ENCODE assay signal across 22 cellular contexts in genomic region chr5:172933238-172933637, GRCh38. TPM values are rescaled to one million over a fixed set of nuclear protein-coding genes. Genes with fewer than 3 reads are reported as not detected.
DNase-seq lines count a peak whose midpoint lies in the region; ATAC-seq, FAIRE-seq and TF ChIP-seq lines count a peak whose summit lies in the region.
"Had no signal": no experiment of that assay in that cellular context is flagged by ENCODE, and none has a peak within 500 bp of the region (broad histone marks: within the 10 kb centered on the region; RNA-seq: fewer than 3 reads in every experiment).

No MANE protein-coding gene starts in this region.

- H3K4me1 Mint-ChIP-seq in astrocyte (ENCODE audit: low read depth, unreplicated experiment) = peaks cover 25% of the 10 kb centered on the region

- H4K20me1 ChIP-seq in HepG2 (ENCODE audit: insufficient read depth, low read length) = no peaks in the 10 kb centered on the region
- H4K20me1 ChIP-seq in astrocyte (ENCODE audit: insufficient read depth, low read length) = no peaks in the 10 kb centered on the region

- CTCF ChIA-PET in HepG2 (lab: Yijun Ruan, JAX; ENCODE audit: low intra/inter-chr PET ratio, low total read pairs) = interaction anchor here (1.4 to 2.7 kb wide), 2 partner anchors 219 to 227 kb away, joined by 6 to 66 read pairs; no protein-coding TSS in a partner anchor

- ATAC-seq in HepG2 = no peak
- ATAC-seq in right lobe of liver = no peak
- ATAC-seq in upper lobe of right lung = no peak
- ATAC-seq in activated CD4-positive, CD25-positive, alpha-beta regulatory T cell treated with anti-CD3 and anti-CD28 coated beads, Interleukin-2, amount 50 U/mL, for 24 hours = no peak

- H3K79me2 ChIP-seq in HepG2 (ENCODE audit: insufficient read depth, low read length) = no peaks in the 10 kb centered on the region
- peaks cover 4% of the 10 kb centered on the region for H3K79me2 ChIP-seq in astrocyte (ENCODE audit: insufficient read depth, low read length)

- H2AFZ ChIP-seq in HepG2 (ENCODE audit: low read length) (no peak overlapping the region), astrocyte (ENCODE audit: low read depth, low read length) (no peak overlapping the region), mesenchymal stem cell (ENCODE audit: low read depth, low read length) (no peak overlapping the region)

- H2BK5ac ChIP-seq in mesenchymal stem cell (ENCODE audit: low read depth, low read length, poor library complexity, severe bottlenecking) = no peak overlapping the region

- peaks cover 16% of the 10 kb centered on the region for H3K36me3 Mint-ChIP-seq in astrocyte (ENCODE audit: low read depth, unreplicated experiment)

- H3K27ac ChIP-seq in HepG2 (ENCODE audit: extremely low read length, insufficient read depth, low read length) (no peak overlapping the region), right lobe of liver (no peak overlapping the region), astrocyte (ENCODE audit: low read depth, low read length) (peak overlapping the region; percentile 97), mesenchymal stem cell (ENCODE audit: low read length, poor library complexity, severe bottlenecking) (no peak overlapping the region), upper lobe of right lung (peak overlapping the region; percentile 74)
- H3K27ac ChIP-seq: 22Rv1 had no signal

- no peak overlapping the region for H2BK12ac ChIP-seq in mesenchymal stem cell (ENCODE audit: low read length in 2 of 2)

- H3K27me3 ChIP-seq in HepG2 (ENCODE audit: control insufficient read depth in 1 of 2, insufficient read depth in 2 of 2, low read length in 2 of 2) (no peaks in the 10 kb centered on the region), right lobe of liver (no peaks in the 10 kb centered on the region), astrocyte (ENCODE audit: insufficient read depth, low read length) (no peaks in the 10 kb centered on the region), mesenchymal stem cell (ENCODE audit: control insufficient read depth in 1 of 2, insufficient read depth in 1 of 2, low read length in 2 of 2) (no peaks in the 10 kb centered on the region), upper lobe of right lung (no peaks in the 10 kb centered on the region)

- peak overlapping the region; percentile 78 for H3K27ac Mint-ChIP-seq in astrocyte (ENCODE audit: unreplicated experiment)

- FAIRE-seq in HepG2 (lab: Jason Lieb, UNC) (no peak), astrocyte (lab: Jason Lieb, UNC) (no peak)
- FAIRE-seq: D721Med had no signal

- H3K4me3 ChIP-seq in HepG2 (replicated peaks in 1 of 3; ENCODE audit: insufficient read depth in 1 of 3, low read depth in 2 of 3, low read length in 3 of 3) (no peak overlapping the region), right lobe of liver (no peak overlapping the region), astrocyte (ENCODE audit: insufficient read depth, low read depth, low read length) (no peak overlapping the region), mesenchymal stem cell (ENCODE audit: insufficient read depth in 1 of 2, low read depth in 1 of 2, low read length in 2 of 2) (no peak overlapping the region), upper lobe of right lung (no peak overlapping the region), foreskin fibroblast (ENCODE audit: low read depth in 1 of 2, low read length in 2 of 2) (no peak overlapping the region)

- H3K9me3 ChIP-seq in HepG2 (ENCODE audit: low read length) (no peaks in the 10 kb centered on the region), right lobe of liver (no peaks in the 10 kb centered on the region), astrocyte (ENCODE audit: insufficient read depth, low read depth, low read length) (no peaks in the 10 kb centered on the region), mesenchymal stem cell (ENCODE audit: control insufficient read depth, low read length) (no peaks in the 10 kb centered on the region), upper lobe of right lung (no peaks in the 10 kb centered on the region)

- POLR2A ChIA-PET in HepG2 (lab: Yijun Ruan, JAX) = interaction anchor here (1.4 to 1.9 kb wide), 2 partner anchors 75 to 218 kb away, joined by 3 to 4 read pairs; no protein-coding TSS in a partner anchor

- TF ChIP-seq POLR2A in HepG2 (IDR thresholded peaks at IDR 0.05; ENCODE audit: insufficient read depth in 1 of 2, low read depth in 2 of 2, low read length in 2 of 2) (no peak), right lobe of liver (IDR thresholded peaks at IDR 0.05) (no peak)

- H3K9ac ChIP-seq in HepG2 (ENCODE audit: insufficient read depth, low read depth, low read length) = no peak overlapping the region
- peak overlapping the region; percentile 64 for H3K9ac ChIP-seq in astrocyte (ENCODE audit: low read length)
- H3K9ac ChIP-seq in mesenchymal stem cell (ENCODE audit: low read length) = peak overlapping the region; percentile 84

- H2BK15ac ChIP-seq in mesenchymal stem cell (ENCODE audit: low read depth, poor library complexity, severe bottlenecking) = no peak overlapping the region

- intact Hi-C loops in HepG2 (cut with micrococcal nuclease; ENCODE audit: unreplicated experiment) (no loop called here), right lobe of liver (cut with DNase I) (loop anchor here in 1 of 2 donors (5.0 kb wide), 1 partner anchor 221 kb away; no protein-coding TSS in a partner anchor), upper lobe of right lung (cut with DNase I) (loop anchor here (5.0 to 10.0 kb wide), 2 partner anchors 216 to 458 kb away; no protein-coding TSS in a partner anchor)

- no peak for TF ChIP-seq RAD21 in HepG2 (CRISPR knock-in tag; IDR thresholded peaks at IDR 0.05)

- no peak overlapping the region for H3K18ac ChIP-seq in mesenchymal stem cell (ENCODE audit: low read depth in 1 of 2, low read length in 2 of 2)

- H3K4me3 Mint-ChIP-seq in astrocyte (ENCODE audit: unreplicated experiment) = no peak overlapping the region
- H3K4me3 Mint-ChIP-seq: CD4-positive, CD25-positive, alpha-beta regulatory T cell had no signal

- 98% methylated on average over 4 of the region's 4 CpGs for WGBS in HepG2 (ENCODE audit: low lambda C conversion rate)
- WGBS in right lobe of liver (ENCODE audit: insufficient coverage, low coverage, low lambda C conversion rate, missing lambda C conversion rate) = 97% methylated on average over 4 of the region's 4 CpGs
- WGBS in mesenchymal stem cell = 96% methylated on average over 4 of the region's 4 CpGs

- H4K91ac ChIP-seq in mesenchymal stem cell (ENCODE audit: low read length) = no peak overlapping the region

- H3K36me3 ChIP-seq in HepG2 (replicated peaks in 1 of 2; ENCODE audit: control insufficient read depth in 1 of 2, insufficient read depth in 2 of 2, low read length in 2 of 2) (peaks cover 19 to 45% of the 10 kb centered on the region in 2 experiments), right lobe of liver (peaks cover 0 to 31% (median 13%) of the 10 kb centered on the region in 4 donors), astrocyte (ENCODE audit: insufficient read depth, low read length) (no peaks in the 10 kb centered on the region), mesenchymal stem cell (ENCODE audit: control insufficient read depth in 1 of 2, insufficient read depth in 2 of 2, low read depth in 1 of 2, low read length in 2 of 2) (peaks cover 44 to 60% of the 10 kb centered on the region in 2 experiments), upper lobe of right lung (peaks cover 54% of the 10 kb centered on the region)

- H3K14ac ChIP-seq in mesenchymal stem cell (ENCODE audit: low read length in 2 of 2) = no peak overlapping the region

- H2BK120ac ChIP-seq in mesenchymal stem cell (ENCODE audit: low read depth, low read length) = no peak overlapping the region

- H3K27me3 Mint-ChIP-seq in astrocyte (ENCODE audit: low read depth, unreplicated experiment) = no peaks in the 10 kb centered on the region
- H3K27me3 Mint-ChIP-seq: CD4-positive, CD25-positive, alpha-beta regulatory T cell had no signal

- TF ChIP-seq CTCF in HepG2 (CRISPR knock-in tag; IDR thresholded peaks at IDR 0.05) = no peak
- no peak for TF ChIP-seq CTCF in right lobe of liver (IDR thresholded peaks at IDR 0.05)
- TF ChIP-seq CTCF in astrocyte (IDR thresholded peaks at IDR 0.05; ENCODE audit: insufficient read depth, low read depth, low read length) = no peak
- TF ChIP-seq CTCF in upper lobe of right lung (IDR thresholded peaks at IDR 0.05) = no peak
- TF ChIP-seq CTCF in foreskin fibroblast (IDR thresholded peaks at IDR 0.05; ENCODE audit: low read depth, low read length) = no peak

- H3K4ac ChIP-seq in mesenchymal stem cell (ENCODE audit: low read depth in 1 of 2, low read length in 2 of 2) = no peak overlapping the region

- no peak overlapping the region for H4K8ac ChIP-seq in mesenchymal stem cell (ENCODE audit: low read length)

- in situ Hi-C loops in HepG2 (cut with HindIII; ENCODE audit: extremely low pct_ligation_motif_present, low pct_unique_long_range_greater_than_20kb) = no loop called here

- H2AK5ac ChIP-seq in mesenchymal stem cell (ENCODE audit: low read length, severe bottlenecking) = no peak overlapping the region

- H3K4me2 ChIP-seq in HepG2 (ENCODE audit: low read depth, low read length) (no peak overlapping the region), astrocyte (ENCODE audit: low read length) (no peak overlapping the region), mesenchymal stem cell (ENCODE audit: low read length, poor library complexity, severe bottlenecking) (no peak overlapping the region)

- no TSS peak for BruUV-seq in HepG2 (replicated peaks; lab: Mats Ljungman, UMichigan)

- no peak for TF ChIP-seq EP300 in HepG2 (IDR thresholded peaks at IDR 0.05; ENCODE audit: low read depth in 2 of 2, low read length in 2 of 2)
- TF ChIP-seq EP300 in HepG2 (CRISPR knock-in tag; IDR thresholded peaks at IDR 0.05; ENCODE audit: borderline replicate concordance) = no peak

- H3K79me1 ChIP-seq in mesenchymal stem cell (replicated peaks; ENCODE audit: low read length, poor library complexity, severe bottlenecking) = peaks cover 9% of the 10 kb centered on the region

- DNase-seq in HepG2 (ENCODE audit: low spot score) (no peak), right lobe of liver (no peak), astrocyte (ENCODE audit: low read depth) (no peak), mesenchymal stem cell (no peak), upper lobe of right lung (no peak), mesenteric fat pad (ENCODE audit: low spot score) (no peak), foreskin fibroblast (no peak)
- DNase-seq: CD4-positive, CD25-positive, alpha-beta regulatory T cell; H7; Karpas-422; NCI-H1092; NCI-H1417 treated with DMSO at 0.1 percent for 48 hours; NCI-H187; NCI-H2081 treated with DMSO at 0.1 percent for 48 hours; NCI-H2171; NCI-H226; NCI-H510A; NCI-H69; SHP77 had no signal

- peaks cover 2% of the 10 kb centered on the region for H3K9me3 Mint-ChIP-seq in astrocyte (ENCODE audit: unreplicated experiment)
- H3K9me3 Mint-ChIP-seq: CD4-positive, CD25-positive, alpha-beta regulatory T cell had no signal

- H3K23ac ChIP-seq in mesenchymal stem cell (ENCODE audit: low read length in 2 of 2) = no peak overlapping the region

- H3K4me1 ChIP-seq in HepG2 (ENCODE audit: insufficient read depth, low read length) = no peaks in the 10 kb centered on the region
- peaks cover 0 to 7% (median 0%) of the 10 kb centered on the region in 4 donors for H3K4me1 ChIP-seq in right lobe of liver
- peaks cover 35% of the 10 kb centered on the region for H3K4me1 ChIP-seq in astrocyte (ENCODE audit: insufficient read depth, low read length)
- peaks cover 15% of the 10 kb centered on the region for H3K4me1 ChIP-seq in mesenchymal stem cell (ENCODE audit: control insufficient read depth, insufficient read depth, low read depth, low read length)
- H3K4me1 ChIP-seq in upper lobe of right lung = peaks cover 20% of the 10 kb centered on the region

RNA-seq across cellular contexts. Expression of gene RPL26L1, which starts 26.0 kb away (rescaled TPM):
- 83.6 and 107 TPM in 2 replicates for total RNA-seq in HepG2 (2016; rRNA removed; fragmentation: Illumina TruSeq; extraction: Trizol)
- total RNA-seq in HepG2 (2016; cell fraction: cytosol; rRNA removed; fragmentation: Illumina TruSeq; extraction: Trizol; ENCODE audit: low read depth) = 33.3 and 37.4 TPM in 2 replicates
- 76.9 and 117 TPM in 2 replicates for total RNA-seq in HepG2 (2016; cell fraction: insoluble cytoplasmic fraction; rRNA removed; fragmentation: Illumina TruSeq; extraction: Trizol)
- 30.1 and 30.8 TPM in 2 replicates for total RNA-seq in HepG2 (2016; cell fraction: membrane; rRNA removed; fragmentation: Illumina TruSeq; extraction: Trizol)
- 29.9 and 31.6 TPM in 2 replicates for total RNA-seq in HepG2 (2016; cell fraction: nucleus; rRNA removed; fragmentation: Illumina TruSeq; extraction: Trizol)
- polyA plus RNA-seq in HepG2 (2011; rRNA removed) = 60.0 and 61.2 TPM in 2 replicates
- polyA plus RNA-seq in HepG2 (2011; cell fraction: cytosol; rRNA removed) = 63.1 and 67.2 TPM in 2 replicates
- polyA plus RNA-seq in HepG2 (2011; cell fraction: nucleus; rRNA removed) = 19.5 and 21.3 TPM in 2 replicates
- polyA plus RNA-seq in HepG2 (2012) = 45.5 and 54.3 TPM in 2 replicates
- 32.2 and 38.5 TPM in 2 replicates for polyA plus RNA-seq in HepG2 (2016; cell fraction: cytosol; fragmentation: Illumina TruSeq; extraction: Trizol; ENCODE audit: low read depth)
- polyA plus RNA-seq in HepG2 (2016; cell fraction: insoluble cytoplasmic fraction; fragmentation: Illumina TruSeq; extraction: Trizol; ENCODE audit: low read depth) = 125 and 151 TPM in 2 replicates
- 30.7 and 36.9 TPM in 2 replicates for polyA plus RNA-seq in HepG2 (2016; cell fraction: membrane; fragmentation: Illumina TruSeq; extraction: Trizol; ENCODE audit: low read depth)
- polyA plus RNA-seq in HepG2 (2016; cell fraction: nucleus; fragmentation: Illumina TruSeq; extraction: Trizol; ENCODE audit: insufficient read depth, low read depth) = 58.3 and 63.6 TPM in 2 replicates
- polyA minus RNA-seq in HepG2 (2011; rRNA and poly(A)+ RNA removed; ENCODE audit: low replicate concordance) = 31.1 and 88.5 TPM in 2 replicates
- polyA minus RNA-seq in HepG2 (2011; cell fraction: cytosol; rRNA and poly(A)+ RNA removed) = 12.4 and 13.4 TPM in 2 replicates
- 6.7 and 7.5 TPM in 2 replicates for polyA minus RNA-seq in HepG2 (2011; cell fraction: nucleus; rRNA and poly(A)+ RNA removed)
- 10 to 100 TPM; 14.2 to 33.4 (median 19.2) TPM for total RNA-seq in right lobe of liver
- 50.6 and 54.3 TPM in 2 replicates for total RNA-seq in astrocyte
- 77.2 TPM for polyA plus RNA-seq in mesenchymal stem cell (2013, experiment 1 of 2)
- polyA plus RNA-seq in mesenchymal stem cell (2013, experiment 2 of 2) = 75.2 TPM
- 26.4 TPM for total RNA-seq in upper lobe of right lung
- 28.2 TPM for total RNA-seq in mesenteric fat pad

RNA-seq across cellular contexts. Expression of gene ATP6V0E1, which starts 50.3 kb away (rescaled TPM):
- 121 and 143 TPM in 2 replicates for total RNA-seq in HepG2 (2016; rRNA removed; fragmentation: Illumina TruSeq; extraction: Trizol)
- total RNA-seq in HepG2 (2016; cell fraction: cytosol; rRNA removed; fragmentation: Illumina TruSeq; extraction: Trizol; ENCODE audit: low read depth) = 42.6 and 60.2 TPM in 2 replicates
- 133 and 156 TPM in 2 replicates for total RNA-seq in HepG2 (2016; cell fraction: insoluble cytoplasmic fraction; rRNA removed; fragmentation: Illumina TruSeq; extraction: Trizol)
- total RNA-seq in HepG2 (2016; cell fraction: membrane; rRNA removed; fragmentation: Illumina TruSeq; extraction: Trizol) = 107 and 116 TPM in 2 replicates
- 95.8 and 110 TPM in 2 replicates for total RNA-seq in HepG2 (2016; cell fraction: nucleus; rRNA removed; fragmentation: Illumina TruSeq; extraction: Trizol)
- 215 TPM in 2 replicates for polyA plus RNA-seq in HepG2 (2011; rRNA removed)
- 78.6 and 139 TPM in 2 replicates for polyA plus RNA-seq in HepG2 (2011; cell fraction: cytosol; rRNA removed)
- 23.8 and 34.6 TPM in 2 replicates for polyA plus RNA-seq in HepG2 (2011; cell fraction: nucleus; rRNA removed)
- polyA plus RNA-seq in HepG2 (2012) = 174 and 183 TPM in 2 replicates
- 84.5 and 116 TPM in 2 replicates for polyA plus RNA-seq in HepG2 (2016; cell fraction: cytosol; fragmentation: Illumina TruSeq; extraction: Trizol; ENCODE audit: low read depth)
- 157 and 171 TPM in 2 replicates for polyA plus RNA-seq in HepG2 (2016; cell fraction: insoluble cytoplasmic fraction; fragmentation: Illumina TruSeq; extraction: Trizol; ENCODE audit: low read depth)
- polyA plus RNA-seq in HepG2 (2016; cell fraction: membrane; fragmentation: Illumina TruSeq; extraction: Trizol; ENCODE audit: low read depth) = 138 and 160 TPM in 2 replicates
- polyA plus RNA-seq in HepG2 (2016; cell fraction: nucleus; fragmentation: Illumina TruSeq; extraction: Trizol; ENCODE audit: insufficient read depth, low read depth) = 222 and 234 TPM in 2 replicates
- polyA minus RNA-seq in HepG2 (2011; rRNA and poly(A)+ RNA removed; ENCODE audit: low replicate concordance) = 128 and 158 TPM in 2 replicates
- 39.6 and 40.0 TPM in 2 replicates for polyA minus RNA-seq in HepG2 (2011; cell fraction: cytosol; rRNA and poly(A)+ RNA removed)
- polyA minus RNA-seq in HepG2 (2011; cell fraction: nucleus; rRNA and poly(A)+ RNA removed) = 19.4 and 38.8 TPM in 2 replicates
- 100 to 1,000 TPM in 5 of 6 experiments, 10 to 100 TPM in 1; 83.1 to 202 (median 116) TPM for total RNA-seq in right lobe of liver
- total RNA-seq in astrocyte = 309 and 327 TPM in 2 replicates
- polyA plus RNA-seq in mesenchymal stem cell (2013, experiment 1 of 2) = 462 TPM
- polyA plus RNA-seq in mesenchymal stem cell (2013, experiment 2 of 2) = 468 TPM
- 326 TPM for total RNA-seq in upper lobe of right lung
- total RNA-seq in mesenteric fat pad = 319 TPM

Comparison
In these comparisons a context has a peak if more than half of its experiments do, and no peak if none do; other contexts are left out.
1. H3K27ac ChIP-seq: peak in astrocyte (single experiment) and upper lobe of right lung (single experiment); none in HepG2 (single experiment), right lobe of liver (0 of 3) and mesenchymal stem cell (single experiment).